ENCODE assay signal across 9 cellular contexts in genomic region chr3:100045696-100046095, GRCh38.
A peak's percentile ranks its signal among the peaks of the same experiment; 100 is the strongest.
DNase-seq lines count a peak whose midpoint lies in the region; ATAC-seq, FAIRE-seq and TF ChIP-seq lines count a peak whose summit lies in the region.
"Had no signal": no experiment of that assay in that cellular context is flagged by ENCODE, and none has a peak within 500 bp of the region (broad histone marks: within the 10 kb centered on the region; RNA-seq: fewer than 3 reads in every experiment).

No MANE protein-coding gene starts in this region.

- H3K36me3 ChIP-seq in keratinocyte (ENCODE audit: control insufficient read depth in 2 of 2, extremely low read depth in 1 of 2, insufficient read depth in 2 of 2, low read length in 2 of 2) = no peaks in the 10 kb centered on the region
- no peaks in the 10 kb centered on the region for H3K36me3 ChIP-seq in stomach
- no peaks in the 10 kb centered on the region for H3K36me3 ChIP-seq in H7 (replicated peaks; ENCODE audit: control insufficient read depth, insufficient read depth, low read length)

- DNase-seq in H9 (no peak), astrocyte of the spinal cord (ENCODE audit: low read depth, low spot score) (peak; percentile 96), keratinocyte (ENCODE audit: low read depth, low spot score) (no peak), stomach (no peak), DMS153 treated with DMSO at 0.1 percent for 48 hours (lab: John Stamatoyannopoulos, UW; ENCODE audit: unreplicated experiment) (no peak), H7 (no peak), globus pallidus (ENCODE audit: low spot score) (no peak)
- DNase-seq: activated CD4-positive, alpha-beta T cell treated with anti-CD3 and anti-CD28 coated beads for 1 hour had no signal

- H3K9ac ChIP-seq in H9 (ENCODE audit: extremely low read depth, insufficient read length, low read length) (no peak overlapping the region), keratinocyte (ENCODE audit: control insufficient read depth, extremely low read depth, insufficient read depth, low read length) (no peak overlapping the region)

- H3K9me1 ChIP-seq in keratinocyte (ENCODE audit: control insufficient read depth, extremely low read depth, insufficient read depth, low read length) = no peaks in the 10 kb centered on the region

- no peak overlapping the region for H3K4ac ChIP-seq in H9 (ENCODE audit: low read depth, low read length)

- no peak overlapping the region for H3K56ac ChIP-seq in H9 (ENCODE audit: insufficient read length, low read depth, low read length)

- H3K23me2 ChIP-seq in H9 (ENCODE audit: insufficient read length, low read depth, low read length, poor library complexity, severe bottlenecking) = no peaks in the 10 kb centered on the region

- H3K9me3 Mint-ChIP-seq in H9 = no peaks in the 10 kb centered on the region

- TF ChIP-seq EP300 in stomach (IDR thresholded peaks at IDR 0.05) = no peak

- H3K4me1 Mint-ChIP-seq in H9 = peaks cover 17 to 23% of the 10 kb centered on the region in 2 experiments

- H3K27me3 ChIP-seq in H9 (ENCODE audit: insufficient read depth, low read length) = no peaks in the 10 kb centered on the region
- no peaks in the 10 kb centered on the region for H3K27me3 ChIP-seq in keratinocyte (ENCODE audit: control insufficient read depth, extremely low read depth, insufficient read depth, low read length)
- no peaks in the 10 kb centered on the region for H3K27me3 ChIP-seq in stomach
- H3K27me3 ChIP-seq in H7 (ENCODE audit: control insufficient read depth, insufficient read depth, low read length) = no peaks in the 10 kb centered on the region

- no peaks in the 10 kb centered on the region for H3K79me2 ChIP-seq in H9 (ENCODE audit: insufficient read depth, low read length)
- H3K79me2 ChIP-seq in keratinocyte (ENCODE audit: control insufficient read depth, insufficient read depth, low read length) = no peaks in the 10 kb centered on the region

- H3K4me2 ChIP-seq in H9 (ENCODE audit: insufficient read depth, insufficient read length, low read length) (no peak overlapping the region), keratinocyte (ENCODE audit: control insufficient read depth, extremely low read depth, insufficient read depth, low read depth, low read length) (no peak overlapping the region)

- H3K23ac ChIP-seq in H9 (ENCODE audit: insufficient read length, low read depth, low read length) = no peak overlapping the region

- no peaks in the 10 kb centered on the region for H4K20me1 ChIP-seq in H9 (ENCODE audit: control insufficient read depth, insufficient read depth, insufficient read length)
- H4K20me1 ChIP-seq in keratinocyte (ENCODE audit: control insufficient read depth, extremely low read depth, insufficient read depth, low read length) = no peaks in the 10 kb centered on the region

- H3K27ac Mint-ChIP-seq in H9 = peak overlapping the region in 2 of 3 experiments; percentile 13 to 38; a peak in 2 of 7 replicates

- H4K8ac ChIP-seq in H9 (replicated peaks; ENCODE audit: insufficient read length, low read depth, low read length) = no peak overlapping the region

- H2BK20ac ChIP-seq in H9 (ENCODE audit: low read depth, low read length, poor library complexity, severe bottlenecking) = no peak overlapping the region

- H3K36me3 Mint-ChIP-seq in H9 (ENCODE audit: insufficient read depth in 1 of 3, low read depth in 3 of 3) = no peaks in the 10 kb centered on the region

- H3K27ac ChIP-seq in H9 (ENCODE audit: insufficient read length, low read depth, low read length) (no peak overlapping the region), keratinocyte (ENCODE audit: control insufficient read depth, insufficient read depth, low read length) (no peak overlapping the region), stomach (peak overlapping the region in 4 of 5 donors; percentile 25 to 83 (median 64))

- no peak for TF ChIP-seq CTCF in H9 (conservative IDR thresholded peaks at IDR 0.05)
- TF ChIP-seq CTCF in astrocyte of the spinal cord (IDR thresholded peaks at IDR 0.05; ENCODE audit: low read depth, low read length) = no peak
- TF ChIP-seq CTCF in keratinocyte (optimal IDR thresholded peaks at IDR 0.05 in 1 of 3, IDR thresholded peaks at IDR 0.05 in 1 of 3, conservative IDR thresholded peaks at IDR 0.05 in 1 of 3; ENCODE audit: extremely low read depth in 1 of 3, insufficient read depth in 2 of 3, low read length in 3 of 3) = no peak
- TF ChIP-seq CTCF in stomach (IDR thresholded peaks at IDR 0.05) = no peak

- no peak overlapping the region for H3K18ac ChIP-seq in H9 (ENCODE audit: insufficient read length, low read depth, low read length)

- in situ Hi-C loops in astrocyte of the spinal cord (cut with HindIII; ENCODE audit: low sequenced_read_pairs) = no loop called here

- WGBS in H9 (ENCODE audit: extremely low coverage, insufficient read length, low lambda C conversion rate) = no CpG with 5 or more reads among the region's 3 CpGs
- WGBS in stomach, 5 donors = 70 to 84% (median 74%) methylated on average over 3 of the region's 3 CpGs

- H4K5ac ChIP-seq in H9 (ENCODE audit: insufficient read length, low read depth, low read length) = no peak overlapping the region

- peak; percentile 20 for FAIRE-seq in keratinocyte (lab: Jason Lieb, UNC)

- no peak overlapping the region for H2BK5ac ChIP-seq in H9 (ENCODE audit: insufficient read length, low read length)

- H3T11ph ChIP-seq in H9 (ENCODE audit: low read length) = no peak overlapping the region

- H2AFZ ChIP-seq in H9 (ENCODE audit: low read length) (no peak overlapping the region), keratinocyte (ENCODE audit: control insufficient read depth, low read length) (no peak overlapping the region)

- intact Hi-C loops in stomach (cut with DNase I; ENCODE audit: low total_unique reads) = no loop called here

- H2AK5ac ChIP-seq in H9 (ENCODE audit: insufficient read length, low read length) = no peak overlapping the region

- H3K4me3 Mint-ChIP-seq in H9 = no peak overlapping the region

- no peaks in the 10 kb centered on the region for H3K9me3 ChIP-seq in H9 (ENCODE audit: control insufficient read depth, low read depth, low read length)
- H3K9me3 ChIP-seq in keratinocyte (ENCODE audit: control insufficient read depth, low read depth, low read length) = no peaks in the 10 kb centered on the region
- H3K9me3 ChIP-seq in stomach = no peaks in the 10 kb centered on the region

- no peak overlapping the region for H2BK15ac ChIP-seq in H9 (ENCODE audit: low read depth, low read length)

- H2BK12ac ChIP-seq in H9 (ENCODE audit: insufficient read length, low read depth, low read length) = no peak overlapping the region

- H3K14ac ChIP-seq in H9 (ENCODE audit: insufficient read depth, low read length) = no peak overlapping the region

- H3K4me1 ChIP-seq in H9 (ENCODE audit: insufficient read depth, low read length) (peaks cover 2% of the 10 kb centered on the region; the same call in 1 of the 2 replicates), keratinocyte (ENCODE audit: control insufficient read depth, extremely low read depth, insufficient read depth, low read length) (peaks cover 53% of the 10 kb centered on the region), stomach (peaks cover 35 to 68% (median 48%) of the 10 kb centered on the region in 4 donors)

- H3K4me3 ChIP-seq in astrocyte of the spinal cord (ENCODE audit: low read depth, low read length) (no peak overlapping the region), keratinocyte (ENCODE audit: control insufficient read depth in 2 of 3, extremely low read depth in 1 of 3, insufficient read depth in 2 of 3, low read depth in 1 of 3, low read length in 3 of 3) (no peak overlapping the region), stomach (no peak overlapping the region), H7 (ENCODE audit: insufficient read depth, low read depth, low read length) (no peak overlapping the region)

- no peak for TF ChIP-seq POLR2A in stomach (IDR thresholded peaks at IDR 0.05)

- H2BK120ac ChIP-seq in H9 (ENCODE audit: low read depth, low read length, poor library complexity, severe bottlenecking) = no peak overlapping the region

- H4K91ac ChIP-seq in H9 (ENCODE audit: insufficient read length, low read depth, low read length) = no peak overlapping the region

- dilution Hi-C loops in keratinocyte (cut with MboI; ENCODE audit: extremely low pct_ligation_motif_present, low sequenced_read_pairs) = no loop called here

- ATAC-seq in GM21786 (IDR thresholded peaks at IDR 0.05; ENCODE audit: unreplicated experiment) = no peak

- H3K27me3 Mint-ChIP-seq in H9 (ENCODE audit: low read depth) = no peaks in the 10 kb centered on the region

- no peaks in the 10 kb centered on the region for H3K79me1 ChIP-seq in H9 (ENCODE audit: insufficient read depth, low read depth, low read length, poor library complexity, severe bottlenecking)

Comparison
In these comparisons a context has a peak if more than half of its experiments do, and no peak if none do; other contexts are left out.
1. H3K27ac ChIP-seq: peak in stomach (4 of 5); none in H9 (single experiment) and keratinocyte (single experiment).